Comparison of ENCODE assay signal across 27 cellular contexts in genomic region chr4:21083413-21083812, GRCh38.
"Had no signal": no experiment of that assay in that cellular context is flagged by ENCODE, and none has a peak within 500 bp of the region (broad histone marks: within the 10 kb centered on the region; RNA-seq: fewer than 3 reads in every experiment).

No MANE protein-coding gene starts in this region.

- ATAC-seq: heart left ventricle; mucosa of descending colon; naive thymus-derived CD4-positive, alpha-beta T cell; natural killer cell treated with Interleukin-12 subunit alpha and Interleukin-12 subunit beta and Interleukin-15 and Interleukin-18, amount 100 ng/mL, for 72 hours; pancreas; right cardiac atrium; sciatic nerve; stimulated activated memory B cell treated with anti-CD40 and anti-IgM and Interleukin-4, amounts not matched to agents 10 μg/mL and 1 μg/mL and 100 μg/mL, for 72 hours; stimulated activated naive CD8-positive, alpha-beta T cell treated with anti-CD3 and anti-CD28 coated beads, Interleukin-15, amount 100 ng/mL, for 72 hours had no signal

- H3K27ac Mint-ChIP-seq: naive thymus-derived CD4-positive, alpha-beta T cell; natural killer cell treated with Interleukin-12 subunit alpha and Interleukin-12 subunit beta and Interleukin-15 and Interleukin-18, amount 100 ng/mL, for 72 hours; stimulated activated memory B cell treated with anti-CD40 and anti-IgM and Interleukin-4, amounts not matched to agents 10 μg/mL and 1 μg/mL and 100 μg/mL, for 72 hours; type B pancreatic cell had no signal

- H3K36me3 ChIP-seq: heart left ventricle, left ventricle myocardium inferior, pancreas, prostate gland, tibial nerve, vagina had no signal

- H3K27me3 ChIP-seq: heart left ventricle, pancreas, tibial nerve, vagina had no signal

- H3K4me3 Mint-ChIP-seq: naive thymus-derived CD4-positive, alpha-beta T cell; natural killer cell treated with Interleukin-12 subunit alpha and Interleukin-12 subunit beta and Interleukin-15 and Interleukin-18, amount 100 ng/mL, for 72 hours; stimulated activated memory B cell treated with anti-CD40 and anti-IgM and Interleukin-4, amounts not matched to agents 10 μg/mL and 1 μg/mL and 100 μg/mL, for 72 hours; stimulated activated naive CD8-positive, alpha-beta T cell treated with anti-CD3 and anti-CD28 coated beads, Interleukin-15, amount 100 ng/mL, for 72 hours; type B pancreatic cell had no signal

- H3K9me3 ChIP-seq: mucosa of descending colon, pancreas, prostate gland, tibial nerve, vagina had no signal

- H3K4me1 ChIP-seq: heart left ventricle, left ventricle myocardium inferior, pancreas, prostate gland, tibial nerve, vagina had no signal

- H3K27me3 Mint-ChIP-seq: naive thymus-derived CD4-positive, alpha-beta T cell; stimulated activated memory B cell treated with anti-CD40 and anti-IgM and Interleukin-4, amounts not matched to agents 10 μg/mL and 1 μg/mL and 100 μg/mL, for 72 hours; stimulated activated naive CD8-positive, alpha-beta T cell treated with anti-CD3 and anti-CD28 coated beads, Interleukin-15, amount 100 ng/mL, for 72 hours; type B pancreatic cell had no signal

- H3K36me3 Mint-ChIP-seq: stimulated activated memory B cell treated with anti-CD40 and anti-IgM and Interleukin-4, amounts not matched to agents 10 μg/mL and 1 μg/mL and 100 μg/mL, for 72 hours; type B pancreatic cell had no signal

- H3K9me3 Mint-ChIP-seq: type B pancreatic cell had no signal

- DNase-seq: glutamatergic neuron; heart left ventricle; hippocampal formation; kidney; left ventricle myocardium inferior; midbrain; mucosa of descending colon; naive thymus-derived CD4-positive, alpha-beta T cell; nucleus accumbens; pancreas; posterior cingulate gyrus; retina; right cardiac atrium; stimulated activated CD4-positive, alpha-beta T cell treated with anti-CD3 and anti-CD28 coated beads, Interleukin-4, amount 100 ng/mL, for 4 hours; stimulated activated CD8-positive, alpha-beta memory T cell treated with anti-CD3 and anti-CD28 coated beads, Interleukin-4, amount 100 ng/mL, for 48 hours; stimulated activated naive CD4-positive, alpha-beta T cell treated with Interleukin-2 at 50 U/mL for 16 hours; stimulated activated naive CD8-positive, alpha-beta T cell treated with anti-CD3 and anti-CD28 coated beads, Interleukin-15, amount 100 ng/mL, for 72 hours; substantia nigra had no signal

- H3K27ac ChIP-seq: heart left ventricle, left ventricle myocardium inferior, pancreas, prostate gland, skin epidermis, tibial nerve, vagina had no signal

- H3K4me3 ChIP-seq: heart left ventricle, left ventricle myocardium inferior, lung, mucosa of descending colon, pancreas, prostate gland, skin epidermis, tibial nerve, vagina had no signal

- H3K4me1 Mint-ChIP-seq: naive thymus-derived CD4-positive, alpha-beta T cell; stimulated activated memory B cell treated with anti-CD40 and anti-IgM and Interleukin-4, amounts not matched to agents 10 μg/mL and 1 μg/mL and 100 μg/mL, for 72 hours; stimulated activated naive CD8-positive, alpha-beta T cell treated with anti-CD3 and anti-CD28 coated beads, Interleukin-15, amount 100 ng/mL, for 72 hours had no signal
